In the genomic region with DNA sequence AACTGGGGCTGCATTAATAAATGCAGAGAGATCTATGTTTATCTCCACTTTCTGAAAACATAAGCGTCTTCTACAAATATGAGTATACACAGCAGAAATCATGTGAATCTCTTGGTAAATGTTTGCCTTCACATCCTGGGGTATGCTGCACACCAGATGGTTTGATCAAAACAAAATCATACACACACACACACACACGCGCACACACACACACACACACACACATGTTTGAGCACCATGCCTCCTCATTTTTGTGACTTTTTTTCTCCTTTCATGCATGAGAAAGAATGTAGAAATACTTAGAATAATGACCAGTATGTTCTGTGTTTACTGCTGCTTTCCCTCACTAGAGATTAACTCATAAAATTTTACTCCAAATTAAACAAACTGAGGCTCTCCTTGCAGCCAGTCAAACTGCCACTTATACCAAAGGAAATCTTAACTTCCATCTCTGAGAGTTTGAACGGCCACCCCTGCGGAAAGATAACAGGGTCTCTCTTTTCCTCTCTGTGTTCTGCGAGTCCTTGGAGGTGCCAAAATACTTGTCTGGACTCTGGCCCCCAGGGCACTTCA, we compare ENCODE assay signal across 15 cellular contexts.
A peak's percentile ranks its signal among the peaks of the same experiment; 100 is the strongest.
DNase-seq lines count a peak whose midpoint lies in the region; ATAC-seq and TF ChIP-seq lines count a peak whose summit lies in the region.
"Had no signal": no experiment of that assay in that cellular context is flagged by ENCODE, and none has a peak within 500 bp of the region (broad histone marks: within the 10 kb centered on the region; RNA-seq: fewer than 3 reads in every experiment).

No MANE protein-coding gene starts in this region.

- no peaks in the 10 kb centered on the region for H3K36me3 Mint-ChIP-seq in activated naive CD4-positive, alpha-beta T cell treated with anti-CD3 and anti-CD28 coated beads, Interleukin-2, amount 50 U/mL, for 72 hours
- H3K36me3 Mint-ChIP-seq: stimulated activated naive B cell treated with anti-CD40 and anti-IgM and Interleukin-4, amounts not matched to agents 10 μg/mL and 1 μg/mL and 100 μg/mL, for 72 hours had no signal

- intact Hi-C loops in left ventricle myocardium inferior (cut with micrococcal nuclease) (no loop called here), left cardiac atrium (cut with DNase I) (loop anchor here in 1 of 2 donors (10.0 kb wide), 1 partner anchor 76 kb away; no protein-coding TSS in a partner anchor), mammary epithelial cell (cut with micrococcal nuclease) (no loop called here)

- H3K27me3 ChIP-seq in left ventricle myocardium inferior (ENCODE audit: low read depth) (no peaks in the 10 kb centered on the region), parathyroid adenoma (ENCODE audit: control insufficient read depth, insufficient read depth, low read length) (no peaks in the 10 kb centered on the region), mammary epithelial cell (ENCODE audit: insufficient read depth, low read length) (peaks cover 3% of the 10 kb centered on the region)
- H3K27me3 ChIP-seq: ascending aorta, heart right ventricle had no signal

- ATAC-seq in left cardiac atrium (no peak), GM18517 (IDR thresholded peaks at IDR 0.05; ENCODE audit: unreplicated experiment) (no peak)
- no peak for ATAC-seq in activated naive CD4-positive, alpha-beta T cell treated with anti-CD3 and anti-CD28 coated beads, Interleukin-2, amount 50 U/mL, for 72 hours
- ATAC-seq: heart right ventricle; K562; stimulated activated naive B cell treated with anti-CD40 and anti-IgM and Interleukin-4, amounts not matched to agents 10 μg/mL and 1 μg/mL and 100 μg/mL, for 72 hours had no signal

- H3K36me3 ChIP-seq in left ventricle myocardium inferior (no peaks in the 10 kb centered on the region), parathyroid adenoma (ENCODE audit: control insufficient read depth, insufficient read depth, low read length) (no peaks in the 10 kb centered on the region), mammary epithelial cell (ENCODE audit: insufficient read depth, low read length) (no peaks in the 10 kb centered on the region)
- H3K36me3 ChIP-seq: ascending aorta, heart right ventricle had no signal

- H3K79me2 ChIP-seq in parathyroid adenoma (no peaks in the 10 kb centered on the region), mammary epithelial cell (ENCODE audit: insufficient read depth, low read length) (no peaks in the 10 kb centered on the region)

- CTCF ChIA-PET in mammary epithelial cell (lab: Charles Lee; ENCODE audit: low non-redundant PET): no interaction called here

- no peaks in the 10 kb centered on the region for H3K9me3 Mint-ChIP-seq in activated naive CD4-positive, alpha-beta T cell treated with anti-CD3 and anti-CD28 coated beads, Interleukin-2, amount 50 U/mL, for 72 hours
- H3K9me3 Mint-ChIP-seq: dendritic cell treated with granulocyte-macrophage colony-stimulating factor and Interleukin-4, amounts not matched to agents 40 ng/mL and 50 ng/mL, for 4 days; stimulated activated naive B cell treated with anti-CD40 and anti-IgM and Interleukin-4, amounts not matched to agents 10 μg/mL and 1 μg/mL and 100 μg/mL, for 72 hours had no signal

- peak overlapping the region; percentile 71 for H3K27ac ChIP-seq in left ventricle myocardium inferior (replicated peaks)
- peak overlapping the region; percentile 66 for H3K27ac ChIP-seq in parathyroid adenoma
- H3K27ac ChIP-seq in mammary epithelial cell (ENCODE audit: insufficient read depth, low read depth, low read length): no peak overlapping the region

- BruUV-seq in mammary epithelial cell (replicated peaks; lab: Mats Ljungman, UMichigan): no TSS peak

- no peak overlapping the region for H3K27ac Mint-ChIP-seq in activated naive CD4-positive, alpha-beta T cell treated with anti-CD3 and anti-CD28 coated beads, Interleukin-2, amount 50 U/mL, for 72 hours
- H3K27ac Mint-ChIP-seq: dendritic cell treated with granulocyte-macrophage colony-stimulating factor and Interleukin-4, amounts not matched to agents 40 ng/mL and 50 ng/mL, for 4 days; stimulated activated naive B cell treated with anti-CD40 and anti-IgM and Interleukin-4, amounts not matched to agents 10 μg/mL and 1 μg/mL and 100 μg/mL, for 72 hours had no signal

- no peak for TF ChIP-seq CTCF in left ventricle myocardium inferior (IDR thresholded peaks at IDR 0.05; ENCODE audit: borderline replicate concordance)
- TF ChIP-seq CTCF in parathyroid adenoma (IDR thresholded peaks at IDR 0.05): no peak
- TF ChIP-seq CTCF in mammary epithelial cell (conservative IDR thresholded peaks at IDR 0.05 in 1 of 2, IDR thresholded peaks at IDR 0.05 in 1 of 2; ENCODE audit: extremely low read depth in 1 of 2, insufficient read depth in 1 of 2, low read depth in 1 of 2, low read length in 2 of 2): no peak

- DNase-seq in left ventricle myocardium inferior: no peak
- no peak for DNase-seq in left cardiac atrium
- peak; percentile 46 for DNase-seq in fibroblast of peridontal ligament (ENCODE audit: extremely low read depth)
- no peak for DNase-seq in activated naive CD4-positive, alpha-beta T cell treated with anti-CD3 and anti-CD28 coated beads, Interleukin-2, amount 50 U/mL, for 72 hours (ENCODE audit: low spot score in 2 of 2)
- no peak for DNase-seq in NCI-H2196 treated with DMSO at 0.1 percent for 48 hours (lab: John Stamatoyannopoulos, UW; ENCODE audit: unreplicated experiment)
- DNase-seq in mammary epithelial cell: no peak
- DNase-seq: activated CD4-positive, alpha-beta T cell treated with anti-CD3 and anti-CD28 coated beads for 1 hour; activated gamma-delta T cell; heart right ventricle; stimulated activated naive B cell treated with anti-CD40 and anti-IgM and Interleukin-4, amounts not matched to agents 10 μg/mL and 1 μg/mL and 100 μg/mL, for 72 hours had no signal

- 55% methylated on average over 6 of the region's 6 CpGs for WGBS in mammary epithelial cell (ENCODE audit: low coverage, missing lambda C conversion rate)

- H3K9me3 ChIP-seq in left ventricle myocardium inferior (replicated peaks): peaks cover 11% of the 10 kb centered on the region
- H3K9me3 ChIP-seq in parathyroid adenoma (ENCODE audit: control insufficient read depth, low read length): no peaks in the 10 kb centered on the region
- no peaks in the 10 kb centered on the region for H3K9me3 ChIP-seq in mammary epithelial cell (replicated peaks; ENCODE audit: insufficient read depth, low read length)
- H3K9me3 ChIP-seq: ascending aorta had no signal

- no peaks in the 10 kb centered on the region for H4K20me1 ChIP-seq in mammary epithelial cell (ENCODE audit: insufficient read depth, low read length)

- H3K4me3 ChIP-seq in left ventricle myocardium inferior: no peak overlapping the region
- no peak overlapping the region for H3K4me3 ChIP-seq in parathyroid adenoma (ENCODE audit: low read depth, low read length)
- H3K4me3 ChIP-seq in mammary epithelial cell (replicated peaks in 1 of 3; ENCODE audit: insufficient read depth in 1 of 3, low read depth in 2 of 3, low read length in 3 of 3): no peak overlapping the region
- H3K4me3 ChIP-seq: ascending aorta, heart right ventricle, K562 had no signal

- peaks cover 9% of the 10 kb centered on the region for H3K4me1 ChIP-seq in left ventricle myocardium inferior
- H3K4me1 ChIP-seq in parathyroid adenoma: peaks cover 21% of the 10 kb centered on the region
- no peaks in the 10 kb centered on the region for H3K4me1 ChIP-seq in mammary epithelial cell (ENCODE audit: insufficient read depth, low read length)

- in situ Hi-C loops in mammary epithelial cell (cut with MboI; ENCODE audit: low sequenced_read_pairs in 2 of 2): loop anchor here (25.0 kb wide), 1 partner anchor 244 kb away; no protein-coding TSS in a partner anchor

- dilution Hi-C loops in mammary epithelial cell (cut with HindIII; ENCODE audit: low sequenced_read_pairs): no loop called here

- H3K4me2 ChIP-seq in parathyroid adenoma (ENCODE audit: low read length): no peak overlapping the region
- no peak overlapping the region for H3K4me2 ChIP-seq in mammary epithelial cell (ENCODE audit: insufficient read depth, low read depth, low read length)

- no peak overlapping the region for H3K9ac ChIP-seq in parathyroid adenoma
- no peak overlapping the region for H3K9ac ChIP-seq in mammary epithelial cell (ENCODE audit: insufficient read depth, low read length)

- H2AFZ ChIP-seq in parathyroid adenoma (peak overlapping the region; percentile 66), mammary epithelial cell (ENCODE audit: low read depth, low read length) (no peak overlapping the region)
